In genomic region chr5:33984178-33984577, GRCh38 we compare ENCODE assay signal across 1 cellular context.
TF ChIP-seq lines count a peak whose summit lies in the region.

No MANE protein-coding gene starts in this region.

TF ChIP-seq in H1, 55 proteins besides CTCF, POLR2A, EP300 and RAD21:
- TF ChIP-seq JUND (IDR thresholded peaks at IDR 0.05; ENCODE audit: low read length) (no peak), KDM4A (IDR thresholded peaks at IDR 0.05; ENCODE audit: low read depth, low read length, severe bottlenecking) (no peak), CHD2 (IDR thresholded peaks at IDR 0.05; ENCODE audit: low read length) (no peak), CHD7 (IDR thresholded peaks at IDR 0.05; ENCODE audit: insufficient replicate concordance, low read length) (no peak), BRCA1 (IDR thresholded peaks at IDR 0.05; ENCODE audit: low read depth, low read length) (no peak), RFX5 (IDR thresholded peaks at IDR 0.05; ENCODE audit: borderline replicate concordance, low read depth, low read length) (no peak), TAF7 (optimal IDR thresholded peaks at IDR 0.05; ENCODE audit: borderline replicate concordance, low read depth, low read length) (no peak), EGR1 (IDR thresholded peaks at IDR 0.05; ENCODE audit: borderline replicate concordance, low read depth, low read length) (no peak), ATF3 (IDR thresholded peaks at IDR 0.05; ENCODE audit: insufficient read depth, low read depth, low read length) (no peak), TEAD4 (IDR thresholded peaks at IDR 0.05; ENCODE audit: low read depth, low read length) (no peak), SRF (IDR thresholded peaks at IDR 0.05; ENCODE audit: low read depth, low read length) (no peak), HDAC2 (IDR thresholded peaks at IDR 0.05; ENCODE audit: borderline replicate concordance in 1 of 2, low read depth in 2 of 2, low read length in 2 of 2) (no peak), ATF2 (IDR thresholded peaks at IDR 0.05; ENCODE audit: low read length) (no peak), CBX5 (IDR thresholded peaks at IDR 0.05; ENCODE audit: low read depth, low read length) (no peak), CEBPB (IDR thresholded peaks at IDR 0.05; ENCODE audit: low read depth, low read length) (no peak)
